Comparison of ENCODE assay signal across 13 cellular contexts in genomic region chr1:244104309-244105060, GRCh38. TPM values are rescaled to one million over a fixed set of nuclear protein-coding genes. Genes with fewer than 3 reads are reported as not detected.
DNase-seq lines count a peak whose midpoint lies in the region; TF ChIP-seq lines count a peak whose summit lies in the region.
"Had no signal": no experiment of that assay in that cellular context is flagged by ENCODE, and none has a peak within 500 bp of the region (broad histone marks: within the 10 kb centered on the region; RNA-seq: fewer than 3 reads in every experiment).

No MANE protein-coding gene starts in this region.

- TF ChIP-seq CTCF in AG04450 (IDR thresholded peaks at IDR 0.05; ENCODE audit: low read depth, low read length) (no peak), WI38 (IDR thresholded peaks at IDR 0.05; ENCODE audit: low read depth, low read length) (no peak)

- H3K27ac ChIP-seq in AG04450 (ENCODE audit: low read depth, low read length), result peak overlapping the region; percentile 58
- H3K27ac ChIP-seq: body of pancreas had no signal

- no peaks in the 10 kb centered on the region for H3K27me3 ChIP-seq in AG04450 (ENCODE audit: control insufficient read depth, insufficient read depth, low read length)
- H3K27me3 ChIP-seq: body of pancreas had no signal

- H3K4me3 ChIP-seq in AG04450 (ENCODE audit: low read depth, low read length) (0 out of 2 replicates have a peak overlapping the region, but pooled peaks have one; percentile 11), WI38 (ENCODE audit: low read depth, low read length) (peak overlapping the region; percentile 5; the same call in 1 of the 2 replicates)
- H3K4me3 ChIP-seq: body of pancreas had no signal

- POLR2A ChIA-PET in AG04450 (lab: Yijun Ruan, JAX), result no interaction called here

- H3K9me3 ChIP-seq in AG04450 (ENCODE audit: control insufficient read depth, insufficient read depth, low read length), result peaks cover 2% of the 10 kb centered on the region; the same call in 1 of the 2 replicates
- H3K9me3 ChIP-seq: body of pancreas had no signal

- CTCF ChIA-PET in AG04450 (lab: Charles Lee), result no interaction called here

- DNase-seq in AG04450 (ENCODE audit: low read depth, low spot score) (peak; percentile 74), HK-2 (ENCODE audit: unreplicated experiment) (peak; percentile 94), islet precursor cell (peak; percentile 96), NCI-H345 treated with DMSO at 0.1 percent for 48 hours (lab: John Stamatoyannopoulos, UW; ENCODE audit: unreplicated experiment) (no peak), NCI-H2171 treated with DMSO at 0.1 percent for 48 hours (lab: John Stamatoyannopoulos, UW) (no peak), NCI-H2029 treated with DMSO at 0.1 percent for 48 hours (lab: John Stamatoyannopoulos, UW) (no peak), cortex of kidney (lab: John Stamatoyannopoulos, UW) (no peak)
- DNase-seq: activated CD4-positive, alpha-beta T cell treated with anti-CD3 and anti-CD28 coated beads, Interleukin-2, amount 50 U/mL, for 4 hours; body of pancreas; CD4-positive, alpha-beta memory T cell; H9; NCI-H1436 had no signal

RNA-seq across cellular contexts. Expression of gene ZBTB18, which starts 53.4 kb away (rescaled TPM):
- polyA plus RNA-seq in AG04450 (2011; rRNA removed), result 11.0 and 12.7 TPM in 2 replicates
- polyA minus RNA-seq in AG04450 (2011; rRNA and poly(A)+ RNA removed), result 15.1 and 16.2 TPM in 2 replicates

Comparison
In these comparisons a context has a peak if more than half of its experiments do, and no peak if none do; other contexts are left out.
1. DNase-seq: peak in AG04450 (single experiment), HK-2 (single experiment) and islet precursor cell (single experiment); none in NCI-H345 treated with DMSO at 0.1 percent for 48 hours (single experiment), NCI-H2171 treated with DMSO at 0.1 percent for 48 hours (single experiment), NCI-H2029 treated with DMSO at 0.1 percent for 48 hours (single experiment) and cortex of kidney (single experiment).